ENCODE assay signal across 22 cellular contexts in the genomic region with DNA sequence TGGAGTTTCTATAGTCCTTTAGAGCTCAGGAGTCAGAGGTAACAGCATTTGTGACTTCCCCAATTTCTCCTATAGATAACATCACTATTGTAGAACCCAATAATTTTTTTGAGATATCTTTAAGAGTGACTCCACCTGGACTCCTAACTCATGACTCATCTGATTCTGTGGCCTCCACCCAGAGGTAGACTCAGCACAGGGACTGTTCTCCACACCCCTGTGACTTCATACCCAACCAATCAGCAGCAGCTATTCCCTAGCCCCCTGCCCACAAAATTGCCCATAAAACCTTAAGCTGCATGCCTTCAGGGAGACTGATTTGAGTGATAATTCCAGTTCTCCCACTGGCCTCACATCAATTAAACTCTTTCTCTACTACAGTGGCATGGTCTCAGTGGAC.
"Had no signal": no experiment of that assay in that cellular context is flagged by ENCODE, and none has a peak within 500 bp of the region (broad histone marks: within the 10 kb centered on the region; RNA-seq: fewer than 3 reads in every experiment).

No MANE protein-coding gene starts in this region.

- H3K4me3 Mint-ChIP-seq: activated T-cell treated with anti-CD3 and anti-CD28 coated beads, Interleukin-2, amount 50 U/mL, for 24 hours; activated T-helper 17 cell treated with anti-CD3 and anti-CD28 coated beads, Interleukin-2, amount 50 U/mL, for 72 hours; central memory CD8-positive, alpha-beta T cell; mesothelial cell of epicardium; naive thymus-derived CD8-positive, alpha-beta T cell; neural progenitor cell; stimulated activated naive B cell treated with anti-CD40 and anti-IgM and Interleukin-4, amounts not matched to agents 10 μg/mL and 1 μg/mL and 100 μg/mL, for 72 hours; WTC11 had no signal

- H3K27me3 ChIP-seq: brain microvascular endothelial cell, colonic mucosa, neural progenitor cell, transverse colon, uterus had no signal

- H3K4me2 ChIP-seq: neural progenitor cell had no signal

- H3K4me1 ChIP-seq: colonic mucosa, left ventricle myocardium inferior, neural progenitor cell, transverse colon, uterus had no signal

- H3K27ac Mint-ChIP-seq: activated naive CD4-positive, alpha-beta T cell treated with anti-CD3 and anti-CD28 coated beads, Interleukin-2, amount 50 U/mL, for 72 hours; activated T-cell treated with anti-CD3 and anti-CD28 coated beads, Interleukin-2, amount 50 U/mL, for 24 hours; activated T-helper 17 cell treated with anti-CD3 and anti-CD28 coated beads, Interleukin-2, amount 50 U/mL, for 72 hours; mesothelial cell of epicardium; naive thymus-derived CD8-positive, alpha-beta T cell; neural progenitor cell; stimulated activated naive B cell treated with anti-CD40 and anti-IgM and Interleukin-4, amounts not matched to agents 10 μg/mL and 1 μg/mL and 100 μg/mL, for 72 hours; WTC11 had no signal

- H3K36me3 ChIP-seq: brain microvascular endothelial cell, colonic mucosa, left ventricle myocardium inferior, neural progenitor cell, transverse colon, uterus had no signal

- H3K4me1 Mint-ChIP-seq: activated T-helper 17 cell treated with anti-CD3 and anti-CD28 coated beads, Interleukin-2, amount 50 U/mL, for 72 hours; central memory CD8-positive, alpha-beta T cell; mesothelial cell of epicardium; naive thymus-derived CD8-positive, alpha-beta T cell; neural progenitor cell; stimulated activated naive B cell treated with anti-CD40 and anti-IgM and Interleukin-4, amounts not matched to agents 10 μg/mL and 1 μg/mL and 100 μg/mL, for 72 hours; WTC11 had no signal

- H3K9me3 Mint-ChIP-seq: neural progenitor cell had no signal

- H3K36me3 Mint-ChIP-seq: activated naive CD4-positive, alpha-beta T cell treated with anti-CD3 and anti-CD28 coated beads, Interleukin-2, amount 50 U/mL, for 72 hours; mesothelial cell of epicardium; naive thymus-derived CD8-positive, alpha-beta T cell; neural progenitor cell; stimulated activated naive B cell treated with anti-CD40 and anti-IgM and Interleukin-4, amounts not matched to agents 10 μg/mL and 1 μg/mL and 100 μg/mL, for 72 hours had no signal

- H2AFZ ChIP-seq: neural progenitor cell had no signal

- H3K27me3 Mint-ChIP-seq: activated T-cell treated with anti-CD3 and anti-CD28 coated beads, Interleukin-2, amount 50 U/mL, for 24 hours; activated T-helper 17 cell treated with anti-CD3 and anti-CD28 coated beads, Interleukin-2, amount 50 U/mL, for 72 hours; central memory CD8-positive, alpha-beta T cell; naive thymus-derived CD8-positive, alpha-beta T cell; stimulated activated naive B cell treated with anti-CD40 and anti-IgM and Interleukin-4, amounts not matched to agents 10 μg/mL and 1 μg/mL and 100 μg/mL, for 72 hours had no signal

- ATAC-seq: activated naive CD4-positive, alpha-beta T cell treated with anti-CD3 and anti-CD28 coated beads, Interleukin-2, amount 50 U/mL, for 72 hours; activated T-helper 17 cell treated with anti-CD3 and anti-CD28 coated beads, Interleukin-2, amount 50 U/mL, for 72 hours; naive thymus-derived CD8-positive, alpha-beta T cell; sciatic nerve; stimulated activated naive B cell treated with anti-CD40 and anti-IgM and Interleukin-4, amounts not matched to agents 10 μg/mL and 1 μg/mL and 100 μg/mL, for 72 hours; WTC11 had no signal

- H3K9me3 ChIP-seq: colonic mucosa, left ventricle myocardium inferior, transverse colon, uterus had no signal

- H3K4me3 ChIP-seq: colonic mucosa, left ventricle myocardium inferior, neural progenitor cell, transverse colon, uterus had no signal

- DNase-seq: activated CD8-positive, alpha-beta memory T cell treated with anti-CD3 and anti-CD28 coated beads for 24 hours; activated CD8-positive, alpha-beta memory T cell treated with anti-CD3 and anti-CD28 coated beads, Interleukin-2, amount 50 U/mL, for 4 hours; activated T-cell treated with anti-CD3 and anti-CD28 coated beads, Interleukin-2, amount 50 U/mL, for 24 hours; aorta; brain microvascular endothelial cell; colonic mucosa; kidney; left ventricle myocardium inferior; naive thymus-derived CD8-positive, alpha-beta T cell; stimulated activated CD4-positive, alpha-beta T cell treated with anti-CD3 and anti-CD28 coated beads, Interleukin-2, amount 100 ng/mL, for 48 hours; stimulated activated CD8-positive, alpha-beta memory T cell treated with anti-CD3 and anti-CD28 coated beads, Interleukin-4, amount 100 ng/mL, for 48 hours; stimulated activated naive B cell treated with anti-CD40 and anti-IgM and Interleukin-4, amounts not matched to agents 10 μg/mL and 1 μg/mL and 100 μg/mL, for 72 hours; T-helper 9 cell; transverse colon; uterus had no signal

- H3K27ac ChIP-seq: brain microvascular endothelial cell, colonic mucosa, left ventricle myocardium inferior, neural progenitor cell, transverse colon, uterus had no signal
